8 cellular contexts compared by ENCODE assay signal in the genomic region with DNA sequence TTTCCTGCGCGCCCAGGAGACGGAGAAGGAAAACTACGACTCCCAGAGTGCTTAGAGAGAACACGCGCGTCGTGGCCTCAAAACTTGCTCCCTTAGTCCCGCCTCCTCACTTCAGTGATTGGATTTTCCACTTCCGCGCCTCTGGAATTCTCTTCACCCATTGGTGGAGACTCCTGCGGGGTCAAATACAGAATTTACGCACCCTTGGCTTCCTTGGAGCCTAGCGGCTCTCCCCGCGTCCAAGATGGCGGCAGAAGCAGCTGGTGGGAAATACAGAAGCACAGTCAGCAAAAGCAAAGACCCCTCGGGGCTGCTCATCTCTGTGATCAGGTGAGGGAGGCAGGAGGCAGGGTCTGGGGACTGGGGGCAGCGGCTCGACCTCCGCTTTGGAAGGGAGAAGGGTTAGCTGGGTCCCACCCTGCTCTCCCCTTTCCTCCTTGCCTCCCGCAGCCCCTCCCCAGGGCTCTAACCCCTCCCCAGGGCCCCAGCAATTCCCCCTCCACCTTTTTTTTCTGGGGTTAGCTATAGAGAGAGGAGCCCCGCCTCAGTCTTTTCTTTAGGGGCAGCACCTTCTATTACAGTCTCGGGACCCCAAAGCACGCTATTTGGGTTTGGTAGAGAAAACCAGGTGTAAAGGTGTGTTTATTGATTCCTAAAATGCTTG. TPM values are rescaled to one million over a fixed set of nuclear protein-coding genes. Genes with fewer than 3 reads are reported as not detected.
DNase-seq lines count a peak whose midpoint lies in the region; TF ChIP-seq lines count a peak whose summit lies in the region.

A gene (plus strand): TSS at position 221 of the 664 bp plus-strand sequence.

- H3K36me3 ChIP-seq in neuron (ENCODE audit: insufficient read depth, low read length) = no peaks in the 10 kb centered on the region
- no peaks in the 10 kb centered on the region for H3K36me3 ChIP-seq in subcutaneous abdominal adipose tissue (ENCODE audit: control insufficient read depth in 5 of 5, insufficient read depth in 5 of 5, low read length in 5 of 5)

- peak; percentile 98 for DNase-seq in GF-D8 (lab: John Stamatoyannopoulos, UW)
- peak; percentile 90 for DNase-seq in HEK293T (ENCODE audit: extremely low spot score)
- DNase-seq in MV-4-11 (lab: John Stamatoyannopoulos, UW) = peak; percentile 98
- DNase-seq in SK-MEL-5 (ENCODE audit: low read depth, low spot score) = peak; percentile 100
- DNase-seq in activated naive CD4-positive, alpha-beta T cell treated with Interleukin-2 at 50 U/mL for 16 hours = peak; percentile 90
- DNase-seq in foreskin melanocyte = peak; percentile 98

- peak within 1 kb of the TSS; percentile 57 for H2AFZ ChIP-seq in neuron (ENCODE audit: low read depth, low read length)

- H3K4me1 ChIP-seq in neuron (ENCODE audit: insufficient read depth, low read length) (peaks cover 10% of the 10 kb centered on the region), subcutaneous abdominal adipose tissue (ENCODE audit: control insufficient read depth in 5 of 5, insufficient read depth in 5 of 5, low read length in 5 of 5) (peaks cover 0 to 16% (median 10%) of the 10 kb centered on the region in 5 donors)

- POLR2A ChIA-PET in HEK293T (lab: Yijun Ruan, JAX) = interaction anchor here (0.7 to 1.3 kb wide), 2 partner anchors 15 to 61 kb away, joined by 3 read pairs; no protein-coding TSS in a partner anchor

- in situ Hi-C loops in SK-MEL-5 (cut with HindIII; ENCODE audit: low pct_unique_long_range_greater_than_20kb, low sequenced_read_pairs) = no loop called here

- peak within 1 kb of the TSS; percentile 91 for H3K27ac ChIP-seq in subcutaneous abdominal adipose tissue (ENCODE audit: low read depth, low read length)

- H3K4me3 ChIP-seq in neuron (ENCODE audit: low read length) (peak within 1 kb of the TSS; percentile 86), subcutaneous abdominal adipose tissue (ENCODE audit: low read depth in 1 of 5, low read length in 5 of 5) (peak within 1 kb of the TSS; percentile 91 to 98 (median 97))

- CTCF ChIA-PET in HEK293T (lab: Yijun Ruan, JAX) = no interaction called here

- peak within 1 kb of the TSS; percentile 76 to 97 (median 94) for H3K9ac ChIP-seq in subcutaneous abdominal adipose tissue (ENCODE audit: low read length in 5 of 5)

- H3K9me3 ChIP-seq in neuron (ENCODE audit: low read length) (no peaks in the 10 kb centered on the region), subcutaneous abdominal adipose tissue (ENCODE audit: control insufficient read depth in 5 of 5, low read length in 5 of 5) (peaks cover 0 to 3% (median 0%) of the 10 kb centered on the region in 5 donors)

- H3K27me3 ChIP-seq in neuron (ENCODE audit: insufficient read depth, low read length) (no peaks in the 10 kb centered on the region), subcutaneous abdominal adipose tissue (ENCODE audit: control insufficient read depth in 5 of 5, insufficient read depth in 4 of 5, low read length in 5 of 5) (no peaks in the 10 kb centered on the region)

TF ChIP-seq in HEK293T, 16 proteins besides CTCF, POLR2A, EP300 and RAD21:
- TF ChIP-seq ELF4 (IDR thresholded peaks at IDR 0.05) = peak; percentile 92
- TF ChIP-seq FOXK2 (IDR thresholded peaks at IDR 0.05) = no peak
- TF ChIP-seq, protein P1, sequence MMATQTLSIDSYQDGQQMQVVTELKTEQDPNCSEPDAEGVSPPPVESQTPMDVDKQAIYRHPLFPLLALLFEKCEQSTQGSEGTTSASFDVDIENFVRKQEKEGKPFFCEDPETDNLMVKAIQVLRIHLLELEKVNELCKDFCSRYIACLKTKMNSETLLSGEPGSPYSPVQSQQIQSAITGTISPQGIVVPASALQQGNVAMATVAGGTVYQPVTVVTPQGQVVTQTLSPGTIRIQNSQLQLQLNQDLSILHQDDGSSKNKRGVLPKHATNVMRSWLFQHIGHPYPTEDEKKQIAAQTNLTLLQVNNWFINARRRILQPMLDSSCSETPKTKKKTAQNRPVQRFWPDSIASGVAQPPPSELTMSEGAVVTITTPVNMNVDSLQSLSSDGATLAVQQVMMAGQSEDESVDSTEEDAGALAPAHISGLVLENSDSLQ (IDR thresholded peaks at IDR 0.05) = peak; percentile 35; the same call in 1 of the 2 replicates

RNA-seq across cellular contexts. Expression of the gene that starts here (rescaled TPM):
- total RNA-seq in SK-MEL-5 (2014; rRNA removed; shearing (Covaris generic)) = 62.0 and 70.3 TPM in 2 replicates
- polyA plus RNA-seq in SK-MEL-5 (2015; cell fraction: cytosol; rRNA removed) = 35.5 and 51.6 TPM in 2 replicates
- polyA plus RNA-seq in SK-MEL-5 (2015; cell fraction: nucleus; rRNA removed) = 25.4 and 30.6 TPM in 2 replicates

Comparison
In these comparisons a context has a peak if more than half of its experiments do, and no peak if none do; other contexts are left out.
1. Peak in every context shown above with its lines: DNase-seq, H3K4me3 ChIP-seq and H3K27ac ChIP-seq.